ENCODE assay signal across 8 cellular contexts in genomic region chr5:32585446-32586250, GRCh38. TPM values are rescaled to one million over a fixed set of nuclear protein-coding genes. Genes with fewer than 3 reads are reported as not detected.
A peak's percentile ranks its signal among the peaks of the same experiment; 100 is the strongest.
DNase-seq lines count a peak whose midpoint lies in the region; ATAC-seq and TF ChIP-seq lines count a peak whose summit lies in the region.

Gene SUB1 (plus strand): TSS chr5:32585557. CDS start chr5:32588513, 2,956 bp downstream.

- DNase-seq in BJ (ENCODE audit: low read depth) (peak; percentile 47), NCI-H526 (lab: John Stamatoyannopoulos, UW) (peak; percentile 93 to 99), colonic mucosa (peak; percentile 95), left kidney (ENCODE audit: low read depth, low spot score) (peak; percentile 98)
- peak; percentile 95 for DNase-seq in activated CD4-positive, alpha-beta T cell treated with anti-CD3 and anti-CD28 coated beads for 48 hours
- DNase-seq in stimulated activated CD4-positive, alpha-beta T cell treated with anti-CD3 and anti-CD28 coated beads, Interleukin-2, amount 100 ng/mL, for 24 hours = peak; percentile 95

- H3K9ac ChIP-seq in colonic mucosa (ENCODE audit: low read depth in 2 of 2, low read length in 2 of 2) = peak within 1 kb of the TSS; percentile 84 to 98

- H3K4me3 ChIP-seq in BJ (ENCODE audit: low read depth, low read length) (peak within 1 kb of the TSS; percentile 97), colonic mucosa (peak within 1 kb of the TSS; percentile 91)

- peaks cover 6% of the 10 kb centered on the region for H3K4me1 ChIP-seq in colonic mucosa

- peak within 1 kb of the TSS; percentile 99 for H3K27ac ChIP-seq in colonic mucosa

- CTCF ChIA-PET in BJ (lab: Yijun Ruan, JAX) = interaction anchor here (1.3 to 1.6 kb wide), 2 partner anchors 96 kb away, joined by 9 to 11 read pairs; no protein-coding TSS in a partner anchor

- no peaks in the 10 kb centered on the region for H3K9me3 ChIP-seq in colonic mucosa

- H3K36me3 ChIP-seq in BJ (ENCODE audit: control insufficient read depth, insufficient read depth, low read length) (no peaks in the 10 kb centered on the region), colonic mucosa (no peaks in the 10 kb centered on the region)

- H3K27me3 ChIP-seq in BJ (ENCODE audit: control insufficient read depth, insufficient read depth, low read length) (no peaks in the 10 kb centered on the region), colonic mucosa (no peaks in the 10 kb centered on the region)

- TF ChIP-seq CTCF in BJ (IDR thresholded peaks at IDR 0.05; ENCODE audit: insufficient read depth, low read depth, low read length) = peak; percentile 24; the same call in 1 of the 2 replicates
- no peak for TF ChIP-seq CTCF in colonic mucosa (IDR thresholded peaks at IDR 0.05)

- intact Hi-C loops in colonic mucosa (cut with DNase I) = loop anchor here (5.0 kb wide), 1 partner anchor 353 kb away; no protein-coding TSS in a partner anchor

- POLR2A ChIA-PET in BJ (lab: Charles Lee) = no interaction called here

- ATAC-seq in GM19324 (IDR thresholded peaks at IDR 0.05; ENCODE audit: low FRiP score, unreplicated experiment) (peak; percentile 54), HG03469 (IDR thresholded peaks at IDR 0.05; ENCODE audit: unreplicated experiment) (peak; percentile 32)

RNA-seq across cellular contexts. Expression of gene SUB1, which starts in this region (rescaled TPM):
- polyA plus RNA-seq in BJ (2011; rRNA removed) = 46.8 and 152 TPM in 2 replicates
- polyA minus RNA-seq in BJ (2011; rRNA and poly(A)+ RNA removed) = 6.9 and 10.9 TPM in 2 replicates
- total RNA-seq in colonic mucosa = 100 to 1,000 TPM; 193 to 227 TPM

Comparison
In these comparisons a context has a peak if more than half of its experiments do, and no peak if none do; other contexts are left out.
1. Peak in every context shown above with its lines: DNase-seq, ATAC-seq, H3K4me3 ChIP-seq and H3K27ac ChIP-seq.
2. DNase-seq: peak in every context shown above with its lines; median percentile 98 in left kidney; 96 in NCI-H526; 95 in activated CD4-positive, alpha-beta T cell treated with anti-CD3 and anti-CD28 coated beads for 48 hours; 95 in colonic mucosa; 95 in stimulated activated CD4-positive, alpha-beta T cell treated with anti-CD3 and anti-CD28 coated beads, Interleukin-2, amount 100 ng/mL, for 24 hours; 47 in BJ.